Comparison of ENCODE assay signal across 30 cellular contexts in the genomic region with DNA sequence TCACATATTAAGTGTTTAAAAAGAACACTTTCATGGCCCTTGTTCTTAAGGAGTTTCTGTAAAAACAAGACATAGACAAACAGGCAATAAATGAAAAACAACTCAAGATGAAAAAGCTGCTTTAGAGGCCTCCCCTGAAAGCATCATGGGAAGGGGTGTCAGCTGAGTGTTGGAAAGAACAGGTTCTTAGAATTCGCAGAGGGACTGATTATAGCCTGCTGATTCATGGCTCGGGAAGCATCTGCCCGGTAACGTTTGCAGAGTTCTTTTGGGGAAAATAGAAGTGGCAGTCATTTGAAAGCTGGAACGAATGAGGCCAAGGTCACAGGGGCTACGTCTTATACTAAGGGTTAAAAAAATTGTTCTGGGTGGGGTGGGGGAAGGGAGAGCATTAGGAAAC.
"Had no signal": no experiment of that assay in that cellular context is flagged by ENCODE, and none has a peak within 500 bp of the region (broad histone marks: within the 10 kb centered on the region; RNA-seq: fewer than 3 reads in every experiment).

No MANE protein-coding gene starts in this region.

- H3K4me1 ChIP-seq: left ventricle myocardium inferior, prostate gland, testis, thyroid gland, transverse colon, upper lobe of left lung, vagina had no signal

- ATAC-seq: heart left ventricle; natural killer cell; sciatic nerve; stimulated activated memory B cell treated with anti-CD40 and anti-IgM and Interleukin-4, amounts not matched to agents 10 μg/mL and 1 μg/mL and 100 μg/mL, for 72 hours; stimulated activated naive CD8-positive, alpha-beta T cell treated with anti-CD3 and anti-CD28 coated beads, Interleukin-15, amount 100 ng/mL, for 72 hours had no signal

- H3K36me3 ChIP-seq: heart left ventricle, left ventricle myocardium inferior, neutrophil, prostate gland, thyroid gland, transverse colon, upper lobe of left lung, vagina had no signal

- H3K9me3 ChIP-seq: heart left ventricle, left ventricle myocardium inferior, neutrophil, prostate gland, testis, thyroid gland, transverse colon, upper lobe of left lung, vagina had no signal

- H3K27ac ChIP-seq: heart left ventricle, left ventricle myocardium inferior, neutrophil, prostate gland, skin epidermis, testis, thyroid gland, transverse colon, upper lobe of left lung, vagina had no signal

- DNase-seq: heart left ventricle; islet precursor cell; left ventricle myocardium inferior; mesendoderm; naive B cell; natural killer cell; occipital lobe; posterior cingulate gyrus; retina; right cardiac atrium; stimulated activated CD4-positive, alpha-beta T cell treated with anti-CD3 and anti-CD28 coated beads, Interleukin-12 subunit alpha, Interleukin-12 subunit beta, amount 100 ng/mL, for 4 hours; stimulated activated CD4-positive, alpha-beta T cell treated with anti-CD3 and anti-CD28 coated beads, Interleukin-15, amount 100 ng/mL, for 24 hours; stimulated activated CD4-positive, alpha-beta T cell treated with anti-CD3 and anti-CD28 coated beads, Interleukin-2, amount 100 ng/mL, for 24 hours; stimulated activated CD4-positive, alpha-beta T cell treated with anti-CD3 and anti-CD28 coated beads, Interleukin-4, amount 100 ng/mL, for 24 hours; stimulated activated CD8-positive, alpha-beta memory T cell treated with anti-CD3 and anti-CD28 coated beads, Interleukin-4, amount 100 ng/mL, for 48 hours; stimulated activated naive CD4-positive, alpha-beta T cell treated with Interleukin-2 at 50 U/mL for 16 hours; stimulated activated naive CD8-positive, alpha-beta T cell treated with anti-CD3 and anti-CD28 coated beads, Interleukin-15, amount 100 ng/mL, for 72 hours; substantia nigra; testis; thyroid gland; transverse colon; upper lobe of left lung had no signal

- H3K4me3 Mint-ChIP-seq: mesothelial cell of epicardium; naive B cell; natural killer cell; stimulated activated memory B cell treated with anti-CD40 and anti-IgM and Interleukin-4, amounts not matched to agents 10 μg/mL and 1 μg/mL and 100 μg/mL, for 72 hours; stimulated activated naive CD8-positive, alpha-beta T cell treated with anti-CD3 and anti-CD28 coated beads, Interleukin-15, amount 100 ng/mL, for 72 hours had no signal

- H3K4me3 ChIP-seq: heart left ventricle, left ventricle myocardium inferior, lung, prostate gland, skin epidermis, testis, thyroid gland, transverse colon, upper lobe of left lung, vagina had no signal

- H3K36me3 Mint-ChIP-seq: mesothelial cell of epicardium; natural killer cell; stimulated activated memory B cell treated with anti-CD40 and anti-IgM and Interleukin-4, amounts not matched to agents 10 μg/mL and 1 μg/mL and 100 μg/mL, for 72 hours had no signal

- H3K27me3 ChIP-seq: heart left ventricle, neutrophil, testis, thyroid gland, transverse colon, upper lobe of left lung, vagina had no signal

- H3K4me1 Mint-ChIP-seq: naive B cell; natural killer cell; stimulated activated memory B cell treated with anti-CD40 and anti-IgM and Interleukin-4, amounts not matched to agents 10 μg/mL and 1 μg/mL and 100 μg/mL, for 72 hours; stimulated activated naive CD8-positive, alpha-beta T cell treated with anti-CD3 and anti-CD28 coated beads, Interleukin-15, amount 100 ng/mL, for 72 hours had no signal

- H3K9me3 Mint-ChIP-seq: natural killer cell had no signal

- H3K27ac Mint-ChIP-seq: mesothelial cell of epicardium; naive B cell; natural killer cell; stimulated activated memory B cell treated with anti-CD40 and anti-IgM and Interleukin-4, amounts not matched to agents 10 μg/mL and 1 μg/mL and 100 μg/mL, for 72 hours; stimulated activated naive CD8-positive, alpha-beta T cell treated with anti-CD3 and anti-CD28 coated beads, Interleukin-15, amount 100 ng/mL, for 72 hours had no signal
